In genomic region chr18:76658627-76659026, GRCh38 we compare ENCODE assay signal across 9 cellular contexts.
DNase-seq lines count a peak whose midpoint lies in the region; ATAC-seq and TF ChIP-seq lines count a peak whose summit lies in the region.
"Had no signal": no experiment of that assay in that cellular context is flagged by ENCODE, and none has a peak within 500 bp of the region (broad histone marks: within the 10 kb centered on the region; RNA-seq: fewer than 3 reads in every experiment).

No MANE protein-coding gene starts in this region.

- H2AK5ac ChIP-seq in mesenchymal stem cell (ENCODE audit: low read length, severe bottlenecking) = no peak overlapping the region

- no peak overlapping the region for H3K4ac ChIP-seq in mesenchymal stem cell (ENCODE audit: low read depth in 1 of 2, low read length in 2 of 2)

- H2BK15ac ChIP-seq in mesenchymal stem cell (ENCODE audit: low read depth, poor library complexity, severe bottlenecking) = no peak overlapping the region

- TF ChIP-seq CTCF in osteocyte (IDR thresholded peaks at IDR 0.05) (peak; percentile 32), dorsolateral prefrontal cortex (IDR thresholded peaks at IDR 0.05 in 54 of 56, conservative IDR thresholded peaks at IDR 0.05 in 2 of 56; ENCODE audit: low read depth in 1 of 56, partially characterized antibody in 56 of 56) (peak in 4 of 56 donors; percentile 8 to 33 (median 20))

- H2AFZ ChIP-seq in mesenchymal stem cell (ENCODE audit: low read depth, low read length) = no peak overlapping the region

- H3K27ac ChIP-seq in dorsolateral prefrontal cortex (no peak overlapping the region), mesenchymal stem cell (ENCODE audit: low read length, poor library complexity, severe bottlenecking) (no peak overlapping the region)
- H3K27ac ChIP-seq: A549 had no signal

- H3K4me2 ChIP-seq in mesenchymal stem cell (ENCODE audit: low read length, poor library complexity, severe bottlenecking) = no peak overlapping the region
- H3K4me2 ChIP-seq: A549 had no signal

- H2BK120ac ChIP-seq in mesenchymal stem cell (ENCODE audit: low read depth, low read length) = no peak overlapping the region

- H3K9ac ChIP-seq in mesenchymal stem cell (ENCODE audit: low read length) = no peak overlapping the region

- peak; percentile 28 for DNase-seq in DMS53 (lab: John Stamatoyannopoulos, UW)
- DNase-seq in DMS53 treated with DMSO at 0.1 percent for 48 hours (lab: John Stamatoyannopoulos, UW; ENCODE audit: unreplicated experiment) = no peak
- DNase-seq in activated CD8-positive, alpha-beta memory T cell treated with anti-CD3 and anti-CD28 coated beads, Interleukin-2, amount 10 ng/mL, durations not matched to agents 7 days and 5 days = peak; percentile 60
- DNase-seq in osteocyte (ENCODE audit: extremely low spot score, unreplicated experiment) = no peak
- DNase-seq in dorsolateral prefrontal cortex = no peak
- no peak for DNase-seq in mesenchymal stem cell

- H3K36me3 ChIP-seq in mesenchymal stem cell (ENCODE audit: control insufficient read depth in 1 of 2, insufficient read depth in 2 of 2, low read depth in 1 of 2, low read length in 2 of 2) = no peaks in the 10 kb centered on the region

- no peak overlapping the region for H4K8ac ChIP-seq in mesenchymal stem cell (ENCODE audit: low read length)

- H3K14ac ChIP-seq in mesenchymal stem cell (ENCODE audit: low read length in 2 of 2) = no peak overlapping the region

- no peak overlapping the region for H3K4me3 ChIP-seq in dorsolateral prefrontal cortex
- no peak overlapping the region for H3K4me3 ChIP-seq in mesenchymal stem cell (ENCODE audit: insufficient read depth in 1 of 2, low read depth in 1 of 2, low read length in 2 of 2)
- H3K4me3 ChIP-seq: A549 had no signal

- peaks cover 0 to 41% (median 11%) of the 10 kb centered on the region in 45 donors for H3K27me3 ChIP-seq in dorsolateral prefrontal cortex
- peaks cover 36 to 66% of the 10 kb centered on the region in 2 experiments for H3K27me3 ChIP-seq in mesenchymal stem cell (ENCODE audit: control insufficient read depth in 1 of 2, insufficient read depth in 1 of 2, low read length in 2 of 2)

- H3K4me3 Mint-ChIP-seq in activated CD8-positive, alpha-beta memory T cell treated with anti-CD3 and anti-CD28 coated beads, Interleukin-2, amount 10 ng/mL, durations not matched to agents 7 days and 5 days = no peak overlapping the region
- H3K4me3 Mint-ChIP-seq in osteocyte (ENCODE audit: unreplicated experiment) = no peak overlapping the region

- H3K27ac Mint-ChIP-seq in activated CD8-positive, alpha-beta memory T cell treated with anti-CD3 and anti-CD28 coated beads, Interleukin-2, amount 10 ng/mL, durations not matched to agents 7 days and 5 days = no peak overlapping the region
- no peak overlapping the region for H3K27ac Mint-ChIP-seq in osteocyte (ENCODE audit: unreplicated experiment)

- H3K4me1 Mint-ChIP-seq in activated CD8-positive, alpha-beta memory T cell treated with anti-CD3 and anti-CD28 coated beads, Interleukin-2, amount 10 ng/mL, durations not matched to agents 7 days and 5 days = peaks cover 21% of the 10 kb centered on the region
- no peaks in the 10 kb centered on the region for H3K4me1 Mint-ChIP-seq in osteocyte (ENCODE audit: unreplicated experiment)

- no peak overlapping the region for H2BK12ac ChIP-seq in mesenchymal stem cell (ENCODE audit: low read length in 2 of 2)

- intact Hi-C loops in dorsolateral prefrontal cortex (cut with DNase I) = no loop called here

- H4K91ac ChIP-seq in mesenchymal stem cell (ENCODE audit: low read length) = no peak overlapping the region

- ATAC-seq in HG02981 (IDR thresholded peaks at IDR 0.05; ENCODE audit: unreplicated experiment) = peak; percentile 72
- ATAC-seq in activated CD8-positive, alpha-beta memory T cell treated with anti-CD3 and anti-CD28 coated beads, Interleukin-2, amount 10 ng/mL, durations not matched to agents 7 days and 5 days = peak; percentile 67
- no peak for ATAC-seq in HG03439 (IDR thresholded peaks at IDR 0.05; ENCODE audit: unreplicated experiment)

- CTCF ChIA-PET in activated CD8-positive, alpha-beta memory T cell treated with anti-CD3 and anti-CD28 coated beads, Interleukin-2, amount 10 ng/mL, durations not matched to agents 7 days and 5 days (lab: Charles Lee) = interaction anchor here (0.6 to 4.0 kb wide), 5 partner anchors 17 to 260 kb away, joined by 3 to 18 read pairs (median 5); no protein-coding TSS in a partner anchor

- no peaks in the 10 kb centered on the region for H3K9me3 Mint-ChIP-seq in activated CD8-positive, alpha-beta memory T cell treated with anti-CD3 and anti-CD28 coated beads, Interleukin-2, amount 10 ng/mL, durations not matched to agents 7 days and 5 days (ENCODE audit: low read depth)
- H3K9me3 Mint-ChIP-seq in osteocyte (ENCODE audit: unreplicated experiment) = no peaks in the 10 kb centered on the region

- H2BK5ac ChIP-seq in mesenchymal stem cell (ENCODE audit: low read depth, low read length, poor library complexity, severe bottlenecking) = no peak overlapping the region

- H3K23ac ChIP-seq in mesenchymal stem cell (ENCODE audit: low read length in 2 of 2) = no peak overlapping the region

- H3K79me1 ChIP-seq in mesenchymal stem cell (replicated peaks; ENCODE audit: low read length, poor library complexity, severe bottlenecking) = no peaks in the 10 kb centered on the region

- H3K27me3 Mint-ChIP-seq in activated CD8-positive, alpha-beta memory T cell treated with anti-CD3 and anti-CD28 coated beads, Interleukin-2, amount 10 ng/mL, durations not matched to agents 7 days and 5 days = peaks cover 50% of the 10 kb centered on the region
- H3K27me3 Mint-ChIP-seq in osteocyte (ENCODE audit: unreplicated experiment) = peaks cover 49% of the 10 kb centered on the region

- no peaks in the 10 kb centered on the region for H3K36me3 Mint-ChIP-seq in activated CD8-positive, alpha-beta memory T cell treated with anti-CD3 and anti-CD28 coated beads, Interleukin-2, amount 10 ng/mL, durations not matched to agents 7 days and 5 days
- no peaks in the 10 kb centered on the region for H3K36me3 Mint-ChIP-seq in osteocyte (ENCODE audit: unreplicated experiment)

- H3K4me1 ChIP-seq in mesenchymal stem cell (ENCODE audit: control insufficient read depth, insufficient read depth, low read depth, low read length) = no peaks in the 10 kb centered on the region
- H3K4me1 ChIP-seq: A549 had no signal

- WGBS in mesenchymal stem cell = 23% methylated on average over 5 of the region's 7 CpGs

- H3K9me3 ChIP-seq in mesenchymal stem cell (ENCODE audit: control insufficient read depth, low read length) = no peaks in the 10 kb centered on the region
- H3K9me3 ChIP-seq: A549 had no signal

- H3K18ac ChIP-seq in mesenchymal stem cell (ENCODE audit: low read depth in 1 of 2, low read length in 2 of 2) = no peak overlapping the region

Comparison
In these comparisons a context has a peak if more than half of its experiments do, and no peak if none do; other contexts are left out.
1. DNase-seq: peak in DMS53 (single experiment) and activated CD8-positive, alpha-beta memory T cell treated with anti-CD3 and anti-CD28 coated beads, Interleukin-2, amount 10 ng/mL, durations not matched to agents 7 days and 5 days (single experiment); none in DMS53 treated with DMSO at 0.1 percent for 48 hours (single experiment), osteocyte (single experiment), dorsolateral prefrontal cortex (0 of 10) and mesenchymal stem cell (single experiment).